ENCODE assay signal across 20 cellular contexts in genomic region chr9:127627494-127627855, GRCh38. TPM values are rescaled to one million over a fixed set of nuclear protein-coding genes. Genes with fewer than 3 reads are reported as not detected.
DNase-seq lines count a peak whose midpoint lies in the region; ATAC-seq, FAIRE-seq and TF ChIP-seq lines count a peak whose summit lies in the region.
"Had no signal": no experiment of that assay in that cellular context is flagged by ENCODE, and none has a peak within 500 bp of the region (broad histone marks: within the 10 kb centered on the region; RNA-seq: fewer than 3 reads in every experiment).

No MANE protein-coding gene starts in this region.

- dilution Hi-C loops in keratinocyte (cut with MboI; ENCODE audit: extremely low pct_ligation_motif_present, low sequenced_read_pairs) = no loop called here

- H3K27ac ChIP-seq in left ventricle myocardium inferior (replicated peaks) (peak overlapping the region; percentile 58), right cardiac atrium (ENCODE audit: low read length) (no peak overlapping the region), keratinocyte (ENCODE audit: control insufficient read depth, insufficient read depth, low read length) (no peak overlapping the region)

- H3K4me1 ChIP-seq in left ventricle myocardium inferior (peaks cover 63% of the 10 kb centered on the region), right cardiac atrium (ENCODE audit: control insufficient read depth, insufficient read depth, low read length) (peaks cover 10% of the 10 kb centered on the region), keratinocyte (ENCODE audit: control insufficient read depth, extremely low read depth, insufficient read depth, low read length) (peaks cover 24% of the 10 kb centered on the region)
- H3K4me1 ChIP-seq: HAP-1 had no signal

- no peak overlapping the region for H2AFZ ChIP-seq in keratinocyte (ENCODE audit: control insufficient read depth, low read length)

- H3K9me3 ChIP-seq in left ventricle myocardium inferior (replicated peaks) (no peaks in the 10 kb centered on the region), right cardiac atrium (ENCODE audit: control insufficient read depth, low read length) (no peaks in the 10 kb centered on the region), keratinocyte (ENCODE audit: control insufficient read depth, low read depth, low read length) (no peaks in the 10 kb centered on the region)
- H3K9me3 ChIP-seq: BE2C, HAP-1 had no signal

- FAIRE-seq in keratinocyte (lab: Jason Lieb, UNC) = no peak
- FAIRE-seq: A204.1, GM12878, HepG2 had no signal

- intact Hi-C loops in left ventricle myocardium inferior (cut with micrococcal nuclease) = no loop called here
- intact Hi-C loops in right cardiac atrium (cut with DNase I) = no loop called here
- intact Hi-C loops in activated CD4-positive, alpha-beta T cell treated with anti-CD3 and anti-CD28 coated beads, Interleukin-2, amount 10 ng/mL, durations not matched to agents 24 days and 14 days (cut with micrococcal nuclease) = no loop called here

- H3K9ac ChIP-seq in keratinocyte (ENCODE audit: control insufficient read depth, extremely low read depth, insufficient read depth, low read length) = no peak overlapping the region

- H3K36me3 ChIP-seq in left ventricle myocardium inferior (no peaks in the 10 kb centered on the region), keratinocyte (ENCODE audit: control insufficient read depth in 2 of 2, extremely low read depth in 1 of 2, insufficient read depth in 2 of 2, low read length in 2 of 2) (no peaks in the 10 kb centered on the region)
- H3K36me3 ChIP-seq: BE2C, HAP-1 had no signal

- peak overlapping the region; percentile 6 for H3K4me3 Mint-ChIP-seq in progenitor cell of endocrine pancreas (ENCODE audit: low read depth)
- H3K4me3 Mint-ChIP-seq in activated CD4-positive, alpha-beta T cell treated with anti-CD3 and anti-CD28 coated beads, Interleukin-2, amount 10 ng/mL, durations not matched to agents 24 days and 14 days = no peak overlapping the region
- no peak overlapping the region for H3K4me3 Mint-ChIP-seq in activated T-helper 17 cell treated with anti-CD3 and anti-CD28 coated beads, Interleukin-2, amount 50 U/mL, for 72 hours
- H3K4me3 Mint-ChIP-seq: CD4-positive, CD25-positive, alpha-beta regulatory T cell; CD8-positive, alpha-beta memory T cell had no signal

- H3K27me3 ChIP-seq in left ventricle myocardium inferior (ENCODE audit: low read depth) (no peaks in the 10 kb centered on the region), right cardiac atrium (ENCODE audit: control insufficient read depth, insufficient read depth) (no peaks in the 10 kb centered on the region), keratinocyte (ENCODE audit: control insufficient read depth, extremely low read depth, insufficient read depth, low read length) (no peaks in the 10 kb centered on the region)
- H3K27me3 ChIP-seq: BE2C had no signal

- DNase-seq in left ventricle myocardium inferior (no peak), right cardiac atrium (no peak), keratinocyte (ENCODE audit: low read depth, low spot score) (no peak), progenitor cell of endocrine pancreas (ENCODE audit: low spot score, unreplicated experiment) (no peak), omental fat pad (ENCODE audit: low spot score) (no peak)
- DNase-seq in activated CD4-positive, alpha-beta T cell treated with anti-CD3 and anti-CD28 coated beads, Interleukin-2, amount 10 ng/mL, durations not matched to agents 24 days and 14 days = no peak
- DNase-seq: ACHN; BE2C; C1 segment of cervical spinal cord; CD4-positive, CD25-positive, alpha-beta regulatory T cell; CD8-positive, alpha-beta memory T cell; DMS 273 treated with DMSO at 0.1 percent for 48 hours; DMS53; DND-41; EL had no signal

- peak overlapping the region; percentile 41 for H3K4me2 ChIP-seq in keratinocyte (ENCODE audit: control insufficient read depth, extremely low read depth, insufficient read depth, low read depth, low read length)

- ATAC-seq in right cardiac atrium (no peak), omental fat pad (ENCODE audit: low FRiP score) (no peak)
- ATAC-seq in activated T-helper 17 cell treated with anti-CD3 and anti-CD28 coated beads, Interleukin-2, amount 50 U/mL, for 72 hours (replicated peaks) = no peak
- ATAC-seq: GM12878, HepG2 had no signal

- no peaks in the 10 kb centered on the region for H3K9me1 ChIP-seq in keratinocyte (ENCODE audit: control insufficient read depth, extremely low read depth, insufficient read depth, low read length)

- H3K4me3 ChIP-seq in left ventricle myocardium inferior = no peak overlapping the region
- H3K4me3 ChIP-seq in right cardiac atrium (ENCODE audit: low read length) = no peak overlapping the region
- no peak overlapping the region for H3K4me3 ChIP-seq in keratinocyte (ENCODE audit: control insufficient read depth in 2 of 3, extremely low read depth in 1 of 3, insufficient read depth in 2 of 3, low read depth in 1 of 3, low read length in 3 of 3)
- H3K4me3 ChIP-seq: GM12878, HAP-1 had no signal

- peaks cover 5% of the 10 kb centered on the region for H4K20me1 ChIP-seq in keratinocyte (ENCODE audit: control insufficient read depth, extremely low read depth, insufficient read depth, low read length)

- peaks cover 14% of the 10 kb centered on the region for H3K4me1 Mint-ChIP-seq in progenitor cell of endocrine pancreas (ENCODE audit: low read depth)
- peaks cover 10% of the 10 kb centered on the region for H3K4me1 Mint-ChIP-seq in activated CD4-positive, alpha-beta T cell treated with anti-CD3 and anti-CD28 coated beads, Interleukin-2, amount 10 ng/mL, durations not matched to agents 24 days and 14 days
- H3K4me1 Mint-ChIP-seq in activated T-helper 17 cell treated with anti-CD3 and anti-CD28 coated beads, Interleukin-2, amount 50 U/mL, for 72 hours = no peaks in the 10 kb centered on the region
- H3K4me1 Mint-ChIP-seq: CD4-positive, CD25-positive, alpha-beta regulatory T cell; CD8-positive, alpha-beta memory T cell had no signal

- 89% methylated on average over 2 of the region's 2 CpGs for WGBS in right cardiac atrium

- TF ChIP-seq CTCF in left ventricle myocardium inferior (IDR thresholded peaks at IDR 0.05; ENCODE audit: borderline replicate concordance) (no peak), keratinocyte (optimal IDR thresholded peaks at IDR 0.05 in 1 of 3, IDR thresholded peaks at IDR 0.05 in 1 of 3, conservative IDR thresholded peaks at IDR 0.05 in 1 of 3; ENCODE audit: extremely low read depth in 1 of 3, insufficient read depth in 2 of 3, low read length in 3 of 3) (no peak), progenitor cell of endocrine pancreas (IDR thresholded peaks at IDR 0.05; ENCODE audit: unreplicated experiment) (no peak), omental fat pad (IDR thresholded peaks at IDR 0.05) (no peak)

- peaks cover 6% of the 10 kb centered on the region for H3K79me2 ChIP-seq in keratinocyte (ENCODE audit: control insufficient read depth, insufficient read depth, low read length)

- no peaks in the 10 kb centered on the region for H3K9me3 Mint-ChIP-seq in progenitor cell of endocrine pancreas (ENCODE audit: low read depth)
- no peaks in the 10 kb centered on the region for H3K9me3 Mint-ChIP-seq in activated CD4-positive, alpha-beta T cell treated with anti-CD3 and anti-CD28 coated beads, Interleukin-2, amount 10 ng/mL, durations not matched to agents 24 days and 14 days
- H3K9me3 Mint-ChIP-seq in activated T-helper 17 cell treated with anti-CD3 and anti-CD28 coated beads, Interleukin-2, amount 50 U/mL, for 72 hours = no peaks in the 10 kb centered on the region
- H3K9me3 Mint-ChIP-seq: CD4-positive, CD25-positive, alpha-beta regulatory T cell; CD8-positive, alpha-beta memory T cell had no signal

- no peaks in the 10 kb centered on the region for H3K36me3 Mint-ChIP-seq in progenitor cell of endocrine pancreas (ENCODE audit: insufficient read depth)
- no peaks in the 10 kb centered on the region for H3K36me3 Mint-ChIP-seq in activated CD4-positive, alpha-beta T cell treated with anti-CD3 and anti-CD28 coated beads, Interleukin-2, amount 10 ng/mL, durations not matched to agents 24 days and 14 days (ENCODE audit: low read depth)
- no peaks in the 10 kb centered on the region for H3K36me3 Mint-ChIP-seq in activated T-helper 17 cell treated with anti-CD3 and anti-CD28 coated beads, Interleukin-2, amount 50 U/mL, for 72 hours (ENCODE audit: low read depth)
- H3K36me3 Mint-ChIP-seq: CD4-positive, CD25-positive, alpha-beta regulatory T cell had no signal

- H3K27ac Mint-ChIP-seq in progenitor cell of endocrine pancreas = no peak overlapping the region
- no peak overlapping the region for H3K27ac Mint-ChIP-seq in activated CD4-positive, alpha-beta T cell treated with anti-CD3 and anti-CD28 coated beads, Interleukin-2, amount 10 ng/mL, durations not matched to agents 24 days and 14 days
- H3K27ac Mint-ChIP-seq in activated T-helper 17 cell treated with anti-CD3 and anti-CD28 coated beads, Interleukin-2, amount 50 U/mL, for 72 hours = no peak overlapping the region
- H3K27ac Mint-ChIP-seq: CD4-positive, CD25-positive, alpha-beta regulatory T cell had no signal

- H3K27me3 Mint-ChIP-seq in progenitor cell of endocrine pancreas = no peaks in the 10 kb centered on the region
- peaks cover 2% of the 10 kb centered on the region for H3K27me3 Mint-ChIP-seq in activated CD4-positive, alpha-beta T cell treated with anti-CD3 and anti-CD28 coated beads, Interleukin-2, amount 10 ng/mL, durations not matched to agents 24 days and 14 days
- no peaks in the 10 kb centered on the region for H3K27me3 Mint-ChIP-seq in activated T-helper 17 cell treated with anti-CD3 and anti-CD28 coated beads, Interleukin-2, amount 50 U/mL, for 72 hours

RNA-seq across cellular contexts. Expression of gene STXBP1, which starts 15.4 kb away (rescaled TPM):
- total RNA-seq in left ventricle myocardium inferior (36.9 TPM), right cardiac atrium (10 to 100 TPM; 30.0 to 43.3 (median 41.2) TPM), progenitor cell of endocrine pancreas (23.4 and 24.8 TPM in 2 replicates), omental fat pad (10 to 100 TPM; 47.0 to 81.0 (median 66.4) TPM)
- polyA plus RNA-seq in right cardiac atrium (19.4 TPM), keratinocyte (7.8 to 22.2 TPM (median 17.1 TPM) in 3 replicates)
- 19.1 TPM for polyA plus RNA-seq in keratinocyte (2011; ENCODE audit: low read depth)
- polyA plus RNA-seq in keratinocyte (2011; cell fraction: cytosol; rRNA removed) = 26.8 and 30.2 TPM in 2 replicates
- 37.0 and 43.4 TPM in 2 replicates for polyA plus RNA-seq in keratinocyte (2011; cell fraction: nucleus; rRNA removed)
- 22.7 and 30.0 TPM in 2 replicates for polyA plus RNA-seq in keratinocyte (2012; ENCODE audit: low replicate concordance)
- 18.2 to 43.8 TPM (median 24.5 TPM) in 3 replicates for polyA minus RNA-seq in keratinocyte
- 21.1 TPM for polyA minus RNA-seq in keratinocyte (2011; cell fraction: cytosol; rRNA and poly(A)+ RNA removed)
- 16.2 and 26.9 TPM in 2 replicates for polyA minus RNA-seq in keratinocyte (2011; cell fraction: nucleus; rRNA and poly(A)+ RNA removed)
- 26.5 and 31.1 TPM in 2 replicates for total RNA-seq in activated CD4-positive, alpha-beta T cell treated with anti-CD3 and anti-CD28 coated beads, Interleukin-2, amount 10 ng/mL, durations not matched to agents 24 days and 14 days
- 10 to 100 TPM; 14.7 to 17.1 TPM for total RNA-seq in activated T-helper 17 cell treated with anti-CD3 and anti-CD28 coated beads, Interleukin-2, amount 50 U/mL, for 72 hours
